In the genomic region with DNA sequence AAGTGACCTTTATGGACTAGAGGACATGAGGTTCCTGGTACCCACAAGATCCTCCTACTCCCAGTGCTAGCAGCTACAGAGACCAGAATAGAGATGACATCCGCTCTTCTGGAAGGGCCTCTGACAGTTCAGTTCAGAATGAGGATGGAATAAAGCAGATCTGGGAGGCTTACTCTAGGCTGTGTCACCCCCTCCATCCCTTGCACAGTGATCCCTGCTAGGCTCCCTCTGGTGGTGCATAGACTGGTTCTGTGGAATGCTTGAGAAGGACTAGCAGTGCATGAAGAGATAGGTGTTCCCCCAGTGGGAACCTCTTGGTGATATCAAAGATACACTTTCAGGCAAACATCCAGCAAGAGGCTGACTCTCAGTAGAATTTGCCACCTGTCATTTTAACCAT, we compare ENCODE assay signal across 12 cellular contexts.
DNase-seq lines count a peak whose midpoint lies in the region; ATAC-seq and TF ChIP-seq lines count a peak whose summit lies in the region.
"Had no signal": no experiment of that assay in that cellular context is flagged by ENCODE, and none has a peak within 500 bp of the region (broad histone marks: within the 10 kb centered on the region; RNA-seq: fewer than 3 reads in every experiment).

No MANE protein-coding gene starts in this region.

- no peak overlapping the region for H3K4me3 ChIP-seq in astrocyte of the cerebellum (ENCODE audit: low read depth, low read length)

- in situ Hi-C loops in astrocyte of the cerebellum (cut with HindIII; ENCODE audit: low sequenced_read_pairs): no loop called here

- DNase-seq in AG08396 (ENCODE audit: low spot score) (peak; percentile 39), HT1080 (ENCODE audit: low read depth) (peak; percentile 40), astrocyte of the cerebellum (ENCODE audit: low read depth) (no peak), iPS-NIHi7 (ENCODE audit: extremely low spot score) (peak; percentile 54), epidermal melanocyte (ENCODE audit: insufficient read length, low spot score) (no peak), NCI-H146 treated with DMSO at 0.1 percent for 48 hours (lab: John Stamatoyannopoulos, UW; ENCODE audit: unreplicated experiment) (no peak)
- DNase-seq: GOT3, Kasumi-1, left cardiac atrium, occipital lobe had no signal

- ATAC-seq in HG03457 (IDR thresholded peaks at IDR 0.05; ENCODE audit: unreplicated experiment): no peak
- no peak for ATAC-seq in HG03095 (IDR thresholded peaks at IDR 0.05; ENCODE audit: unreplicated experiment)

- TF ChIP-seq CTCF in astrocyte of the cerebellum (IDR thresholded peaks at IDR 0.05; ENCODE audit: low read depth, low read length, missing control alignments): peak; percentile 29

Comparison
In these comparisons a context has a peak if more than half of its experiments do, and no peak if none do; other contexts are left out.
1. DNase-seq: peak in AG08396 (single experiment), HT1080 (single experiment) and iPS-NIHi7 (single experiment); none in astrocyte of the cerebellum (single experiment), epidermal melanocyte (single experiment) and NCI-H146 treated with DMSO at 0.1 percent for 48 hours (single experiment).